Comparison of ENCODE assay signal across 14 cellular contexts in the genomic region with DNA sequence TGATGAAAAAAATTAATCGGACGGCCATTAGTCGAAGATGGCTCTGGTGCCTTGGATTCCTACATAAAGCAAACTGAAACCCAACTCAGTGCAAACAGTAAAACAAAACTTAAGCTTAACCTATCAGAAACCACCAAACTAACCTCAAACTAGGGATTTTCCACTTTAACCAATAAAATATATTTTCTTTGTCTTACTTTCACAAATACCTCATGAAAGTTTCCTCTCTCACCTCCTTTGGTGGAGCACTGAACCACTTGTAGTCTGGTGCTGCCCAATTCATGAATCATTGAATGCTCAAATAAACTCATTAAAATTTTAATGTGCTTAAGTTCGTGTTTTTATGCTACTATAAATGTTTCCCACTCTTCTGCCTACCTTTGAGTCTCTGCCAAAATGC. TPM values are rescaled to one million over a fixed set of nuclear protein-coding genes. Genes with fewer than 3 reads are reported as not detected.
"Had no signal": no experiment of that assay in that cellular context is flagged by ENCODE, and none has a peak within 500 bp of the region (broad histone marks: within the 10 kb centered on the region; RNA-seq: fewer than 3 reads in every experiment).

No MANE protein-coding gene starts in this region.

- H3K27ac Mint-ChIP-seq: brain, endodermal cell, WTC11 had no signal

- H3K27me3 Mint-ChIP-seq: central memory CD8-positive, alpha-beta T cell had no signal

- ATAC-seq: WTC11 had no signal

- H3K4me1 Mint-ChIP-seq: brain, endodermal cell had no signal

- H3K36me3 Mint-ChIP-seq: brain, WTC11 had no signal

- DNase-seq: amniotic stem cell; cortex of kidney; endodermal cell; erythroblast; hypothalamus; kidney glomerular epithelial cell; retina; stimulated activated CD4-positive, alpha-beta T cell treated with anti-CD3 and anti-CD28 coated beads, Interleukin-4, amount 100 ng/mL, for 1 hour; stimulated activated CD8-positive, alpha-beta memory T cell treated with anti-CD3 and anti-CD28 coated beads, Interleukin-4, amount 100 ng/mL, for 48 hours had no signal

- H3K4me3 Mint-ChIP-seq: brain; central memory CD8-positive, alpha-beta T cell; endodermal cell; WTC11 had no signal

RNA-seq across cellular contexts. Expression of a gene that starts 7.0 kb away (rescaled TPM):
- total RNA-seq: endodermal cell, glomerular endothelial cell, myocyte had no signal

RNA-seq across cellular contexts. Expression of a gene that starts 7.0 kb away (rescaled TPM):
- total RNA-seq: endodermal cell, glomerular endothelial cell, myocyte, WTC11 had no signal

RNA-seq across cellular contexts. Expression of a gene that starts 22.6 kb away (rescaled TPM):
- total RNA-seq: glomerular endothelial cell had no signal
